Comparison of ENCODE assay signal across 8 cellular contexts in the genomic region with DNA sequence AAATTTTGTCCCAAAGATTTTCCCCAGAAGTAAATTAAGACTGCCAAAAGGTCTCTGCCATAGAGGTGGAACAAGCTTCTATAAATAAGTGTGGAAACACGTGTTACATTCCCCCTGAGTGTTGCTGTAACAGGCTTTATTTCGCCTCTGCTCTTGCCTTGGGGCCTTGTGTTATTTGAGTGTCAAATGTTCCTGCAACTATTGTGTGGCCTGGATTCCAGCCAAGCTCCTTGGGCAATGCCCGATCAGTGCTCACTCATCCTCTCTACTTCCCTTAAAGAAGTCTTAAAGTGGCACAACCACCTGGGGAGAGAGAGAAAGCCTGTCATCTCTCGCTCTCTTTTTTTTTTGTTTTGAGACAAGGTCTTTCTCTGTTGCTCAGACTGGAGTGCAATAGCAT.
DNase-seq lines count a peak whose midpoint lies in the region; ATAC-seq and TF ChIP-seq lines count a peak whose summit lies in the region.

No MANE protein-coding gene starts in this region.

- no peak overlapping the region for H3K4me3 Mint-ChIP-seq in T-helper 2 cell treated with Interferon-gamma antibody and Interleukin-4, amounts not matched to agents 5 μg/mL and 100 μg/mL, for 36 hours

- no peaks in the 10 kb centered on the region for H3K4me1 Mint-ChIP-seq in T-helper 2 cell treated with Interferon-gamma antibody and Interleukin-4, amounts not matched to agents 5 μg/mL and 100 μg/mL, for 36 hours (ENCODE audit: low read depth)

- no peak for ATAC-seq in GM21390 (IDR thresholded peaks at IDR 0.05; ENCODE audit: unreplicated experiment)

- no peak overlapping the region for H3K27ac Mint-ChIP-seq in T-helper 2 cell treated with Interferon-gamma antibody and Interleukin-4, amounts not matched to agents 5 μg/mL and 100 μg/mL, for 36 hours

- peaks cover 4% of the 10 kb centered on the region for H3K9me3 Mint-ChIP-seq in T-helper 2 cell treated with Interferon-gamma antibody and Interleukin-4, amounts not matched to agents 5 μg/mL and 100 μg/mL, for 36 hours

- no peaks in the 10 kb centered on the region for H3K27me3 ChIP-seq in kidney epithelial cell (ENCODE audit: control insufficient read depth, insufficient read depth, low read length)

- TF ChIP-seq CTCF in kidney epithelial cell (IDR thresholded peaks at IDR 0.05; ENCODE audit: insufficient read depth, low read length, poor library complexity, severe bottlenecking) (no peak), GM13976 (IDR thresholded peaks at IDR 0.05; ENCODE audit: borderline replicate concordance, control extremely low read depth, extremely low read depth, insufficient read depth, missing control alignments) (no peak)

- H3K36me3 ChIP-seq in kidney epithelial cell (ENCODE audit: control insufficient read depth, insufficient read depth, low read length): no peaks in the 10 kb centered on the region

- in situ Hi-C loops in GM13976 (cut with MboI; ENCODE audit: low sequenced_read_pairs, unreplicated experiment): no loop called here

- peak; percentile 18 for DNase-seq in DMS53 (lab: John Stamatoyannopoulos, UW)
- DNase-seq in NCI-H187 treated with DMSO at 0.1 percent for 48 hours (lab: John Stamatoyannopoulos, UW): peak; percentile 66
- DNase-seq in amniotic epithelial cell (ENCODE audit: low read depth): peak; percentile 89
- DNase-seq in kidney epithelial cell (ENCODE audit: low read depth): peak; percentile 89
- DNase-seq in activated naive CD4-positive, alpha-beta T cell (lab: John Stamatoyannopoulos, UW): no peak
- no peak for DNase-seq in T-helper 2 cell treated with Interferon-gamma antibody and Interleukin-4, amounts not matched to agents 5 μg/mL and 100 μg/mL, for 36 hours (ENCODE audit: low spot score)
- no peak for DNase-seq in GM13976 (ENCODE audit: low spot score)

- H3K36me3 Mint-ChIP-seq in T-helper 2 cell treated with Interferon-gamma antibody and Interleukin-4, amounts not matched to agents 5 μg/mL and 100 μg/mL, for 36 hours (ENCODE audit: low read depth): no peaks in the 10 kb centered on the region

- peaks cover 32% of the 10 kb centered on the region for H3K27me3 Mint-ChIP-seq in T-helper 2 cell treated with Interferon-gamma antibody and Interleukin-4, amounts not matched to agents 5 μg/mL and 100 μg/mL, for 36 hours (ENCODE audit: low read depth)

- no peak overlapping the region for H3K4me3 ChIP-seq in kidney epithelial cell (ENCODE audit: low read depth, low read length)

Comparison
In these comparisons a context has a peak if more than half of its experiments do, and no peak if none do; other contexts are left out.
1. DNase-seq: peak in DMS53 (single experiment), NCI-H187 treated with DMSO at 0.1 percent for 48 hours (single experiment), amniotic epithelial cell (single experiment) and kidney epithelial cell (single experiment); none in activated naive CD4-positive, alpha-beta T cell (0 of 4), T-helper 2 cell treated with Interferon-gamma antibody and Interleukin-4, amounts not matched to agents 5 μg/mL and 100 μg/mL, for 36 hours (single experiment) and GM13976 (single experiment).